Comparison of ENCODE assay signal across 18 cellular contexts in genomic region chr18:2882201-2882600, GRCh38. TPM values are rescaled to one million over a fixed set of nuclear protein-coding genes. Genes with fewer than 3 reads are reported as not detected.
DNase-seq lines count a peak whose midpoint lies in the region; ATAC-seq and TF ChIP-seq lines count a peak whose summit lies in the region.
"Had no signal": no experiment of that assay in that cellular context is flagged by ENCODE, and none has a peak within 500 bp of the region (broad histone marks: within the 10 kb centered on the region; RNA-seq: fewer than 3 reads in every experiment).

No MANE protein-coding gene starts in this region.

- H3K4me3 ChIP-seq in fibroblast of lung (replicated peaks in 1 of 4; ENCODE audit: control extremely low read depth in 1 of 4, insufficient read depth in 1 of 4, low read depth in 3 of 4, low read length in 4 of 4) (no peak overlapping the region), subcutaneous abdominal adipose tissue (ENCODE audit: low read depth in 1 of 5, low read length in 5 of 5) (no peak overlapping the region), mesendoderm (ENCODE audit: low read length) (no peak overlapping the region)
- H3K4me3 ChIP-seq: pancreas had no signal

- no peak overlapping the region for H2BK5ac ChIP-seq in mesendoderm (ENCODE audit: low read length)

- no peak overlapping the region for H3K18ac ChIP-seq in mesendoderm (ENCODE audit: low read length)

- H3K4me3 Mint-ChIP-seq in activated CD4-positive, alpha-beta T cell treated with anti-CD3 and anti-CD28 coated beads, Interleukin-2, amount 10 ng/mL, durations not matched to agents 7 days and 5 days, result no peak overlapping the region
- H3K4me3 Mint-ChIP-seq in T-helper 17 cell, result peak overlapping the region; percentile 78

- no peak overlapping the region for H4K5ac ChIP-seq in mesendoderm (ENCODE audit: low read length)

- H3K9me3 Mint-ChIP-seq in activated CD4-positive, alpha-beta T cell treated with anti-CD3 and anti-CD28 coated beads, Interleukin-2, amount 10 ng/mL, durations not matched to agents 7 days and 5 days, result peaks cover 12% of the 10 kb centered on the region

- peak overlapping the region; percentile 95 for H3K27ac Mint-ChIP-seq in activated CD4-positive, alpha-beta T cell treated with anti-CD3 and anti-CD28 coated beads, Interleukin-2, amount 10 ng/mL, durations not matched to agents 7 days and 5 days
- peak overlapping the region; percentile 94 for H3K27ac Mint-ChIP-seq in T-helper 17 cell

- H4K20me1 ChIP-seq in fibroblast of lung (ENCODE audit: control insufficient read depth, extremely low read depth, insufficient read depth, low read length), result no peaks in the 10 kb centered on the region

- no peaks in the 10 kb centered on the region for H3K36me3 ChIP-seq in fibroblast of lung (ENCODE audit: control insufficient read depth, insufficient read depth, low read length)
- H3K36me3 ChIP-seq in subcutaneous abdominal adipose tissue (ENCODE audit: control insufficient read depth in 5 of 5, insufficient read depth in 5 of 5, low read length in 5 of 5), result no peaks in the 10 kb centered on the region
- H3K36me3 ChIP-seq in mesendoderm (ENCODE audit: control insufficient read depth, insufficient read depth, low read length), result no peaks in the 10 kb centered on the region
- H3K36me3 ChIP-seq: pancreas had no signal

- POLR2A ChIA-PET in activated CD4-positive, alpha-beta T cell treated with anti-CD3 and anti-CD28 coated beads, Interleukin-2, amount 10 ng/mL, durations not matched to agents 7 days and 5 days (lab: Charles Lee), result no interaction called here

- CTCF ChIA-PET in activated CD4-positive, alpha-beta T cell treated with anti-CD3 and anti-CD28 coated beads, Interleukin-2, amount 10 ng/mL, durations not matched to agents 7 days and 5 days (lab: Charles Lee), result interaction anchor here (3.0 kb wide), 1 partner anchor 12 kb away, joined by 14 read pairs; no protein-coding TSS in a partner anchor

- peaks cover 36% of the 10 kb centered on the region for H3K4me1 Mint-ChIP-seq in activated CD4-positive, alpha-beta T cell treated with anti-CD3 and anti-CD28 coated beads, Interleukin-2, amount 10 ng/mL, durations not matched to agents 7 days and 5 days
- peaks cover 19% of the 10 kb centered on the region for H3K4me1 Mint-ChIP-seq in T-helper 17 cell

- H3K56ac ChIP-seq in mesendoderm (ENCODE audit: low read length), result no peak overlapping the region

- H2BK15ac ChIP-seq in mesendoderm (replicated peaks; ENCODE audit: low read depth), result no peak overlapping the region

- H3K27me3 ChIP-seq in fibroblast of lung (ENCODE audit: control insufficient read depth, insufficient read depth, low read length) (no peaks in the 10 kb centered on the region), subcutaneous abdominal adipose tissue (ENCODE audit: control insufficient read depth in 5 of 5, insufficient read depth in 4 of 5, low read length in 5 of 5) (no peaks in the 10 kb centered on the region), mesendoderm (ENCODE audit: insufficient read depth, low read length, poor library complexity) (no peaks in the 10 kb centered on the region)
- H3K27me3 ChIP-seq: pancreas had no signal

- peaks cover 4% of the 10 kb centered on the region for H3K27me3 Mint-ChIP-seq in activated CD4-positive, alpha-beta T cell treated with anti-CD3 and anti-CD28 coated beads, Interleukin-2, amount 10 ng/mL, durations not matched to agents 7 days and 5 days
- no peaks in the 10 kb centered on the region for H3K27me3 Mint-ChIP-seq in T-helper 17 cell

- H3K36me3 Mint-ChIP-seq in activated CD4-positive, alpha-beta T cell treated with anti-CD3 and anti-CD28 coated beads, Interleukin-2, amount 10 ng/mL, durations not matched to agents 7 days and 5 days (ENCODE audit: low read depth), result peaks cover 15% of the 10 kb centered on the region
- H3K36me3 Mint-ChIP-seq in T-helper 17 cell (ENCODE audit: low read depth), result no peaks in the 10 kb centered on the region

- no CpG with 5 or more reads among the region's 4 CpGs for WGBS in mesendoderm (ENCODE audit: extremely low coverage, insufficient coverage, low lambda C conversion rate)

- H2AFZ ChIP-seq in fibroblast of lung (ENCODE audit: low read length), result no peak overlapping the region

- no peak for DNase-seq in activated CD4-positive, alpha-beta T cell treated with anti-CD3 and anti-CD28 coated beads, Interleukin-2, amount 10 ng/mL, durations not matched to agents 7 days and 5 days
- DNase-seq in activated CD4-positive, alpha-beta T cell treated with anti-CD3 and anti-CD28 coated beads for 1 hour, result no peak
- no peak for DNase-seq in T-helper 17 cell
- no peak for DNase-seq in fibroblast of lung (ENCODE audit: low read depth in 2 of 2)
- no peak for DNase-seq in mesendoderm
- no peak for DNase-seq in ecto neural progenitor cell (ENCODE audit: low spot score)
- DNase-seq: activated CD4-positive, alpha-beta T cell treated with anti-CD3 and anti-CD28 coated beads, Interleukin-2, amount 50 U/mL, for 48 hours; activated naive CD4-positive, alpha-beta T cell treated with anti-CD3 and anti-CD28 coated beads, Interleukin-2, amount 50 U/mL, for 16 hours; cerebellar nuclear complex; GF-D8; glutamatergic neuron; midbrain; NCI-H1092; NCI-H2171; pancreas; stimulated activated naive CD8-positive, alpha-beta T cell treated with anti-CD3 and anti-CD28 coated beads, Interleukin-15, Interleukin-2, amounts not matched to agents 100 U/mL and 50 U/mL, for 24 hours had no signal

- H3K79me2 ChIP-seq in fibroblast of lung (ENCODE audit: control insufficient read depth, insufficient read depth, low read length) (no peaks in the 10 kb centered on the region), mesendoderm (ENCODE audit: control insufficient read depth, insufficient read depth, low read length) (no peaks in the 10 kb centered on the region)

- H2AK5ac ChIP-seq in mesendoderm (ENCODE audit: low read length), result no peak overlapping the region

- H3K4me2 ChIP-seq in fibroblast of lung (ENCODE audit: extremely low read depth, insufficient read depth, low read length), result no peak overlapping the region
- no peak overlapping the region for H3K4me2 ChIP-seq in mesendoderm (ENCODE audit: low read length)

- TF ChIP-seq CTCF in fibroblast of lung (conservative IDR thresholded peaks at IDR 0.05 in 1 of 2, IDR thresholded peaks at IDR 0.05 in 1 of 2; ENCODE audit: low read depth in 1 of 2, low read length in 2 of 2), result no peak

- H2BK120ac ChIP-seq in mesendoderm (ENCODE audit: low read depth, low read length), result no peak overlapping the region

- H3K9ac ChIP-seq in fibroblast of lung (ENCODE audit: insufficient read depth, low read length) (no peak overlapping the region), subcutaneous abdominal adipose tissue (ENCODE audit: low read length in 5 of 5) (no peak overlapping the region), mesendoderm (ENCODE audit: low read length) (no peak overlapping the region)

- H3K9me3 ChIP-seq in T-helper 17 cell (ENCODE audit: control insufficient read depth, low read length, poor library complexity, severe bottlenecking) (peaks cover 3% of the 10 kb centered on the region), fibroblast of lung (ENCODE audit: control insufficient read depth, insufficient read depth, low read depth, low read length) (no peaks in the 10 kb centered on the region), subcutaneous abdominal adipose tissue (ENCODE audit: control insufficient read depth in 5 of 5, low read length in 5 of 5) (peaks cover 0 to 4% (median 2%) of the 10 kb centered on the region in 5 donors)
- H3K9me3 ChIP-seq: pancreas had no signal

- H4K8ac ChIP-seq in mesendoderm (ENCODE audit: low read depth, low read length), result no peak overlapping the region

- H3K23ac ChIP-seq in mesendoderm (ENCODE audit: low read length), result no peak overlapping the region

- ATAC-seq in T-helper 17 cell (no peak), HG02938 (IDR thresholded peaks at IDR 0.05; ENCODE audit: unreplicated experiment) (no peak)
- ATAC-seq: stimulated activated naive CD8-positive, alpha-beta T cell treated with anti-CD3 and anti-CD28 coated beads, Interleukin-15, Interleukin-2, amounts not matched to agents 100 U/mL and 50 U/mL, for 24 hours had no signal

- H3K27ac ChIP-seq in fibroblast of lung (ENCODE audit: insufficient read depth, low read length) (peak overlapping the region; percentile 82), subcutaneous abdominal adipose tissue (ENCODE audit: low read depth, low read length) (peak overlapping the region; percentile 54), mesendoderm (ENCODE audit: low read depth, low read length) (no peak overlapping the region)
- H3K27ac ChIP-seq: pancreas had no signal

- H3K4me1 ChIP-seq in fibroblast of lung (ENCODE audit: control insufficient read depth, extremely low read depth, insufficient read depth, low read length) (peaks cover 15% of the 10 kb centered on the region), subcutaneous abdominal adipose tissue (ENCODE audit: control insufficient read depth in 5 of 5, insufficient read depth in 5 of 5, low read length in 5 of 5) (peaks cover 0 to 33% (median 22%) of the 10 kb centered on the region in 5 donors), mesendoderm (ENCODE audit: control insufficient read depth, low read depth, low read length) (no peaks in the 10 kb centered on the region)
- H3K4me1 ChIP-seq: pancreas had no signal

- no peak overlapping the region for H3K4ac ChIP-seq in mesendoderm (ENCODE audit: low read depth, low read length)

- H3K79me1 ChIP-seq in mesendoderm (ENCODE audit: low read length), result no peaks in the 10 kb centered on the region

RNA-seq across cellular contexts. Expression of gene EMILIN2, which starts 35.4 kb away (rescaled TPM):
- total RNA-seq in activated CD4-positive, alpha-beta T cell treated with anti-CD3 and anti-CD28 coated beads, Interleukin-2, amount 10 ng/mL, durations not matched to agents 7 days and 5 days, result 10 to 100 TPM; 18.6 to 23.0 TPM
- total RNA-seq in T-helper 17 cell (1 to 10 TPM; 5.8 to 9.9 TPM), fibroblast of lung (11.1 and 18.0 TPM in 2 replicates)
- 4.1 and 8.7 TPM in 2 replicates for polyA plus RNA-seq in fibroblast of lung
- polyA plus RNA-seq in fibroblast of lung (2012), result 6.3 and 12.1 TPM in 2 replicates
- polyA minus RNA-seq in fibroblast of lung (ENCODE audit: low replicate concordance), result 3.1 and 10.2 TPM in 2 replicates
- polyA plus RNA-seq in mesendoderm (2013, experiment 1 of 2), result 7.1 TPM
- 6.9 TPM for polyA plus RNA-seq in mesendoderm (2013, experiment 2 of 2)
